In genomic region chr11:119754199-119754598, GRCh38 we compare ENCODE assay signal across 18 cellular contexts. TPM values are rescaled to one million over a fixed set of nuclear protein-coding genes. Genes with fewer than 3 reads are reported as not detected.
A peak's percentile ranks its signal among the peaks of the same experiment; 100 is the strongest.
DNase-seq lines count a peak whose midpoint lies in the region; ATAC-seq and TF ChIP-seq lines count a peak whose summit lies in the region.
"Had no signal": no experiment of that assay in that cellular context is flagged by ENCODE, and none has a peak within 500 bp of the region (broad histone marks: within the 10 kb centered on the region; RNA-seq: fewer than 3 reads in every experiment).

No MANE protein-coding gene starts in this region.

- CTCF ChIA-PET in OCI-LY7 (lab: Charles Lee; ENCODE audit: unreplicated experiment): interaction anchor here (0.5 kb wide), 1 partner anchor 119 kb away, joined by 3 read pairs; no protein-coding TSS in a partner anchor

- H3K9me3 Mint-ChIP-seq in memory B cell: no peaks in the 10 kb centered on the region
- H3K9me3 Mint-ChIP-seq: CD14-positive monocyte, GM23338 had no signal

- no TSS peak for BruUV-seq in OCI-LY7 (replicated peaks; lab: Mats Ljungman, UMichigan)

- peaks cover 15% of the 10 kb centered on the region for H3K4me1 Mint-ChIP-seq in memory B cell

- no peak for TF ChIP-seq CTCF in OCI-LY7 (conservative IDR thresholded peaks at IDR 0.05; ENCODE audit: low read length)

- intact Hi-C loops in left ventricle myocardium superior (cut with micrococcal nuclease): no loop called here
- intact Hi-C loops in left cardiac atrium (cut with DNase I): no loop called here
- intact Hi-C loops in OCI-LY7 (cut with micrococcal nuclease; ENCODE audit: unreplicated experiment): no loop called here

- POLR2A ChIA-PET in OCI-LY7 (lab: Charles Lee): interaction anchor here (0.6 kb wide), 1 partner anchor 80 kb away, joined by 3 read pairs; no protein-coding TSS in a partner anchor

- no peak overlapping the region for H3K27ac ChIP-seq in OCI-LY7 (ENCODE audit: low read depth, low read length, poor library complexity, severe bottlenecking)
- H3K27ac ChIP-seq: KMS-11 had no signal

- ATAC-seq in left ventricle myocardium superior (peak; percentile 62), left cardiac atrium (no peak), memory B cell (ENCODE audit: low read depth) (no peak), HG02610 (IDR thresholded peaks at IDR 0.05; ENCODE audit: unreplicated experiment) (no peak)
- ATAC-seq: Panc1 had no signal

- no peak overlapping the region for H3K4me3 Mint-ChIP-seq in memory B cell
- H3K4me3 Mint-ChIP-seq: CD14-positive monocyte, GM23338 had no signal

- no peak for DNase-seq in left ventricle myocardium superior
- no peak for DNase-seq in left cardiac atrium
- peak; percentile 37 for DNase-seq in amniotic epithelial cell (ENCODE audit: low read depth)
- DNase-seq in memory B cell (ENCODE audit: low spot score in 2 of 2): no peak
- DNase-seq in NCI-H2029 treated with DMSO at 0.1 percent for 48 hours (lab: John Stamatoyannopoulos, UW): no peak
- DNase-seq in OCI-LY7 (ENCODE audit: low spot score): no peak
- no peak for DNase-seq in iPS-NIHi11 (ENCODE audit: low spot score)
- DNase-seq: AML-193, GF-D8, NCI-H146, NCI-H2227 treated with DMSO at 0.1 percent for 48 hours, NCI-H524, SK-N-SH had no signal

- H3K4me2 ChIP-seq in OCI-LY7 (ENCODE audit: low read length): no peak overlapping the region
- H3K4me2 ChIP-seq: GM23338, KMS-11, SK-N-SH had no signal

- no peak overlapping the region for H3K4me3 ChIP-seq in OCI-LY7 (ENCODE audit: low read depth, low read length, poor library complexity, severe bottlenecking)
- H3K4me3 ChIP-seq: GM23338 had no signal

- no peaks in the 10 kb centered on the region for H3K36me3 ChIP-seq in OCI-LY7 (ENCODE audit: insufficient read depth, low read length)

- H3K9me2 ChIP-seq in OCI-LY7 (ENCODE audit: insufficient read depth, low read length): no peaks in the 10 kb centered on the region
- H3K9me2 ChIP-seq: SK-N-SH had no signal

- no peaks in the 10 kb centered on the region for H4K20me1 ChIP-seq in OCI-LY7 (ENCODE audit: insufficient read depth, low read length)

- H3K79me2 ChIP-seq in OCI-LY7 (ENCODE audit: insufficient read depth, low read depth, low read length): no peaks in the 10 kb centered on the region

- H3K4me1 ChIP-seq in OCI-LY7 (ENCODE audit: insufficient read depth, low read length, poor library complexity, severe bottlenecking): peaks cover 4% of the 10 kb centered on the region

- peaks cover 4% of the 10 kb centered on the region for H3K27me3 Mint-ChIP-seq in memory B cell

- H2AFZ ChIP-seq in OCI-LY7 (ENCODE audit: low read length): no peak overlapping the region
- H2AFZ ChIP-seq: GM23338 had no signal

- H3K9me3 ChIP-seq in OCI-LY7 (ENCODE audit: low read length): no peaks in the 10 kb centered on the region
- H3K9me3 ChIP-seq: SK-N-SH had no signal

- peak overlapping the region; percentile 22 for H3K27ac Mint-ChIP-seq in memory B cell
- H3K27ac Mint-ChIP-seq: GM23338 had no signal

- H3K36me3 Mint-ChIP-seq in memory B cell: no peaks in the 10 kb centered on the region
- H3K36me3 Mint-ChIP-seq: CD14-positive monocyte had no signal

RNA-seq across cellular contexts. Expression of gene NECTIN1, which starts 25.2 kb away (rescaled TPM):
- 20.6 TPM for total RNA-seq in left ventricle myocardium superior
- total RNA-seq in left cardiac atrium: 1 to 10 TPM; 6.6 to 8.8 TPM
- 2.3 and 5.8 TPM in 2 replicates for total RNA-seq in OCI-LY7 (2014; rRNA removed; shearing (Covaris generic))
- total RNA-seq in OCI-LY7 (2022): 11.5 and 14.3 TPM in 2 replicates
